In the genomic region with DNA sequence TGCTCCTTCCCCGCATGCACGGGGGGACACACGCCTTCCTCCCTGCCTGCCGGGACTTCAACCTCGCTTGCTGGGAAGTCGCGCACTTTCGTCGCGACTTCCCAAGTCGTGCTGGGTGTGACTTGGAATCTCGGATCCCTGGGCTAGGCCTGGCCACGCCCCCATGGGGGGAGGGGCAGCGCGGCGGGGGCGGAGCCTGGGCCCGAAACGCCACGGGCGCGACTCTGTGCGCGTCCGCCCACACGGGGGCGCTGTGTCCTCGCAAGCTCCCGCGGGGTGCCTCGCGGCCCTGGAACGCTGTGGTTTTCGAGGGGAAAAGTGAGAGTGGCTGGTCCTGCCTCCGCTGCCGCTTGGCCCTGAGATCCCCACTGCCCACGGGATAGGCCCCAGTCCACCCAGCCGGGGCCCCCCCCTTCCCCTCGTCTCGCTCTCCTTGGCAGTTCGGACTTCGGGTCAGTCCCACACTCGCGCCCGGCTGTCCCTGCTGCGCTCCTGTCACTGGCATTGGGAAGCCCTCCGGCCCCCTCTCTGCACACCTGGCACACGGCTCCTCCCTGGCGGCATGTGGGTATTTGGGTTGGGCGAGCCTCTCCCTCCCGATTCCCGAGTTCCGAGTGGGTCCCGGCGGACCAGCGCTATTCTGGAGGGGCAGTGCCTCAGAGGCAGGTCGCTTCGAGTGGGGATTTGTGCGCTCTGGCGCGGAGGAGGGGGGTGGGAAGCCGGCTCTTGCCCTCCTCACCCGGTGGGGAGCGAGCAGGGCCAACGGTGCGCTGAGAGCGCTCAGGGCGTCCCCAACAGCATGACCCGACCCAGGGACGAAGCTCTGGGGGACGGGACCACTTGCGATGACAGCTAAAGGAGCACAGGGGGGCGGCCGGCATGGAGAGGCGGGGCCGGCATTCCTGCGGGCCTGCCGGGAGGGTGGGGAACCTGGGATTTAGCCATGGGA, we compare ENCODE assay signal across 2 cellular contexts.
TF ChIP-seq lines count a peak whose summit lies in the region.

No MANE protein-coding gene starts in this region.

TF ChIP-seq in HCT116, 20 proteins besides CTCF, POLR2A, EP300 and RAD21:
- TF ChIP-seq ZNF274 (IDR thresholded peaks at IDR 0.05; ENCODE audit: low read depth, low read length), result no peak
- no peak for TF ChIP-seq SIN3A (IDR thresholded peaks at IDR 0.05; ENCODE audit: low read depth)
- TF ChIP-seq SP1 (IDR thresholded peaks at IDR 0.05; ENCODE audit: low read depth), result peak; percentile 57; the same call in 1 of the 2 replicates
- TF ChIP-seq EGR1 (IDR thresholded peaks at IDR 0.05; ENCODE audit: low read depth), result peak; percentile 79
- no peak; the same call in 1 of the 2 replicates for TF ChIP-seq CBX3 (IDR thresholded peaks at IDR 0.05; ENCODE audit: low read depth)
- TF ChIP-seq TCF7L2 (IDR thresholded peaks at IDR 0.05; ENCODE audit: borderline replicate concordance, extremely low read depth, insufficient read depth, insufficient read length), result no peak
- TF ChIP-seq YY1 (IDR thresholded peaks at IDR 0.05; ENCODE audit: extremely low read depth, insufficient replicate concordance, low read depth, low read length), result peak; percentile 6
- TF ChIP-seq JUND (IDR thresholded peaks at IDR 0.05), result no peak
- TF ChIP-seq, protein P1, sequence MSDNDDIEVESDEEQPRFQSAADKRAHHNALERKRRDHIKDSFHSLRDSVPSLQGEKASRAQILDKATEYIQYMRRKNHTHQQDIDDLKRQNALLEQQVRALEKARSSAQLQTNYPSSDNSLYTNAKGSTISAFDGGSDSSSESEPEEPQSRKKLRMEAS (IDR thresholded peaks at IDR 0.05), result peak; percentile 77
- TF ChIP-seq ELF1 (IDR thresholded peaks at IDR 0.05; ENCODE audit: borderline replicate concordance, low read depth), result no peak
- TF ChIP-seq POLR2AphosphoS5 (IDR thresholded peaks at IDR 0.05; ENCODE audit: low read depth, low read length), result peak; percentile 42; the same call in 1 of the 2 replicates

TF ChIP-seq in H1, 55 proteins besides CTCF, POLR2A, EP300 and RAD21:
- TF ChIP-seq, protein P2, sequence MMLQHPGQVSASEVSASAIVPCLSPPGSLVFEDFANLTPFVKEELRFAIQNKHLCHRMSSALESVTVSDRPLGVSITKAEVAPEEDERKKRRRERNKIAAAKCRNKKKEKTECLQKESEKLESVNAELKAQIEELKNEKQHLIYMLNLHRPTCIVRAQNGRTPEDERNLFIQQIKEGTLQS (IDR thresholded peaks at IDR 0.05; ENCODE audit: insufficient read depth, low read depth, low read length), result 0 out of 2 replicates have a peak, but pooled peaks have one; percentile 16
- TF ChIP-seq SIRT6 (IDR thresholded peaks at IDR 0.05; ENCODE audit: low read length), result no peak
- TF ChIP-seq CHD2 (IDR thresholded peaks at IDR 0.05; ENCODE audit: low read length), result peak; percentile 79
- peak; percentile 58; the same call in 1 of the 2 replicates for TF ChIP-seq SP4 (IDR thresholded peaks at IDR 0.05; ENCODE audit: low read length)
- TF ChIP-seq BACH1 (IDR thresholded peaks at IDR 0.05; ENCODE audit: low read length), result peak; percentile 92
- TF ChIP-seq, protein P3, sequence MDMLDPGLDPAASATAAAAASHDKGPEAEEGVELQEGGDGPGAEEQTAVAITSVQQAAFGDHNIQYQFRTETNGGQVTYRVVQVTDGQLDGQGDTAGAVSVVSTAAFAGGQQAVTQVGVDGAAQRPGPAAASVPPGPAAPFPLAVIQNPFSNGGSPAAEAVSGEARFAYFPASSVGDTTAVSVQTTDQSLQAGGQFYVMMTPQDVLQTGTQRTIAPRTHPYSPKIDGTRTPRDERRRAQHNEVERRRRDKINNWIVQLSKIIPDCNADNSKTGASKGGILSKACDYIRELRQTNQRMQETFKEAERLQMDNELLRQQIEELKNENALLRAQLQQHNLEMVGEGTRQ (IDR thresholded peaks at IDR 0.05; ENCODE audit: low read length), result no peak
- TF ChIP-seq TAF1 (IDR thresholded peaks at IDR 0.05; ENCODE audit: low read depth, low read length), result 0 out of 2 replicates have a peak, but pooled peaks have one; percentile 34
- TF ChIP-seq GABPA (IDR thresholded peaks at IDR 0.05; ENCODE audit: borderline replicate concordance, insufficient read depth, low read length), result peak; percentile 52; the same call in 1 of the 2 replicates
- peak; percentile 84 for TF ChIP-seq SP1 (IDR thresholded peaks at IDR 0.05; ENCODE audit: low read depth, low read length)
- no peak for TF ChIP-seq CHD1 (IDR thresholded peaks at IDR 0.05; ENCODE audit: low read depth, low read length)
- TF ChIP-seq HDAC2 (IDR thresholded peaks at IDR 0.05; ENCODE audit: borderline replicate concordance in 1 of 2, low read depth in 2 of 2, low read length in 2 of 2), result peak; percentile 3 to 94; a peak in 2 of 4 replicates
- peak; percentile 91 for TF ChIP-seq CREB1 (IDR thresholded peaks at IDR 0.05)
- peak; percentile 21 for TF ChIP-seq ASH2L (IDR thresholded peaks at IDR 0.05; ENCODE audit: low read length)
- TF ChIP-seq SP2 (IDR thresholded peaks at IDR 0.05; ENCODE audit: low read length), result no peak
- TF ChIP-seq JUND (IDR thresholded peaks at IDR 0.05; ENCODE audit: low read length), result 0 out of 2 replicates have a peak, but pooled peaks have one; percentile 13
- TF ChIP-seq TBP (IDR thresholded peaks at IDR 0.05; ENCODE audit: low read depth, low read length), result 0 out of 2 replicates have a peak, but pooled peaks have one; percentile 9
- no peak for TF ChIP-seq CTBP2 (IDR thresholded peaks at IDR 0.05; ENCODE audit: borderline replicate concordance, insufficient read depth, insufficient read length, low read length)
- TF ChIP-seq EZH2 (IDR thresholded peaks at IDR 0.05; ENCODE audit: low read depth, low read length, severe bottlenecking), result no peak
- TF ChIP-seq TEAD4 (IDR thresholded peaks at IDR 0.05; ENCODE audit: low read depth, low read length), result peak; percentile 1; the same call in 1 of the 2 replicates
- TF ChIP-seq RBBP5 (IDR thresholded peaks at IDR 0.05; ENCODE audit: borderline replicate concordance, low read depth, low read length), result peak; percentile 35; the same call in 1 of the 2 replicates
- no peak for TF ChIP-seq CBX8 (IDR thresholded peaks at IDR 0.05; ENCODE audit: borderline replicate concordance, low read depth, low read length)
- TF ChIP-seq FOSL1 (IDR thresholded peaks at IDR 0.05; ENCODE audit: insufficient read depth, low read depth, low read length), result no peak
- no peak for TF ChIP-seq YY1 (IDR thresholded peaks at IDR 0.05; ENCODE audit: low read depth, low read length)
- TF ChIP-seq ZNF274 (IDR thresholded peaks at IDR 0.05; ENCODE audit: borderline replicate concordance, extremely low read depth, low read length), result no peak
- peak; percentile 54 for TF ChIP-seq KDM4A (IDR thresholded peaks at IDR 0.05; ENCODE audit: low read depth, low read length, severe bottlenecking)
- TF ChIP-seq EGR1 (IDR thresholded peaks at IDR 0.05; ENCODE audit: borderline replicate concordance, low read depth, low read length), result peak; percentile 71; the same call in 1 of the 2 replicates
- TF ChIP-seq SIN3A (conservative IDR thresholded peaks at IDR 0.05 in 1 of 2, IDR thresholded peaks at IDR 0.05 in 1 of 2; ENCODE audit: low read depth in 1 of 2, low read length in 2 of 2), result peak; percentile 54 to 63; a peak in 1 of 4 replicates
- 0 out of 2 replicates have a peak, but pooled peaks have one; percentile 17 for TF ChIP-seq POLR2AphosphoS5 (IDR thresholded peaks at IDR 0.05; ENCODE audit: low read depth, low read length)
